In the genomic region with DNA sequence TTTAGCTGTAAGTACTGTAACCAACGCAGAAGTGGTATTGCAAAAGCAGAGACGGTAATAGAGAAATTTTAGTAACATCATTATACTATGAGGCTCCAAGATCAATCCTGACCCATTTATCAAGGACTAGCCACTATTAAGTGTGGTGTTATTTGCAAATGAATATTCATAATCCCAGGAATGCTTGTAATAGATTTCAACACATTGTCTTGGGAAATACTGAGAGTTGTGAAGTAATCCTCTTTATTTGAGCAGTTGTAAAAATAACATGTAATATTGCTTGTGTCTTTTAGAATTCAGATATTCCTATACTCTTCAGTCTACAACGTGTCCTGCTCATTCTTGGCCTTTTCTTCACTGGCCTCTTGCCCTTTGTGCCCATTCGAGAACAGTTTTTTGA, we compare ENCODE assay signal across 19 cellular contexts.
"Had no signal": no experiment of that assay in that cellular context is flagged by ENCODE, and none has a peak within 500 bp of the region (broad histone marks: within the 10 kb centered on the region; RNA-seq: fewer than 3 reads in every experiment).

No MANE protein-coding gene starts in this region.

- H3K27me3 ChIP-seq: foreskin keratinocyte, left lung, testis, upper lobe of right lung had no signal

- DNase-seq: activated CD4-positive, alpha-beta T cell treated with anti-CD3 and anti-CD28 coated beads, Interleukin-2, amount 10 ng/mL, durations not matched to agents 24 days and 14 days; activated CD8-positive, alpha-beta T cell treated with anti-CD3 and anti-CD28 coated beads for 36 hours; activated naive CD4-positive, alpha-beta T cell; activated naive CD8-positive, alpha-beta T cell treated with anti-CD3 and anti-CD28 coated beads, Interleukin-2, amount 10 ng/mL, durations not matched to agents 7 days and 5 days; activated T-cell treated with anti-CD3 and anti-CD28 coated beads, Interleukin-2, amount 50 U/mL, for 1 hour; anterior cingulate cortex; cortex of kidney; foreskin keratinocyte; glutamatergic neuron; hypothalamus; kidney; left lung; stimulated activated CD4-positive, alpha-beta T cell treated with anti-CD3 and anti-CD28 coated beads, Interleukin-4, amount 100 ng/mL, for 4 hours; T1000; testis; upper lobe of right lung had no signal

- H3K27ac ChIP-seq: foreskin keratinocyte, left lung, testis, upper lobe of right lung had no signal

- ATAC-seq: activated CD8-positive, alpha-beta T cell treated with anti-CD3 and anti-CD28 coated beads for 36 hours; activated T-helper 17 cell treated with anti-CD3 and anti-CD28 coated beads, Interleukin-2, amount 50 U/mL, for 72 hours; foreskin keratinocyte; left lung; sciatic nerve; stimulated activated memory B cell treated with anti-CD40 and anti-IgM and Interleukin-4, amounts not matched to agents 10 μg/mL and 1 μg/mL and 100 μg/mL, for 72 hours; upper lobe of right lung had no signal

- H3K4me3 ChIP-seq: left lung, testis, upper lobe of right lung had no signal

- H3K9me3 ChIP-seq: left lung, testis, upper lobe of right lung had no signal

- H3K36me3 ChIP-seq: left lung, upper lobe of right lung had no signal

- H3K4me1 ChIP-seq: foreskin keratinocyte, testis, upper lobe of right lung had no signal
